ENCODE assay signal across 9 cellular contexts in genomic region chr17:81241203-81241602, GRCh38. TPM values are rescaled to one million over a fixed set of nuclear protein-coding genes. Genes with fewer than 3 reads are reported as not detected.
DNase-seq lines count a peak whose midpoint lies in the region; ATAC-seq, FAIRE-seq and TF ChIP-seq lines count a peak whose summit lies in the region.
"Had no signal": no experiment of that assay in that cellular context is flagged by ENCODE, and none has a peak within 500 bp of the region (broad histone marks: within the 10 kb centered on the region; RNA-seq: fewer than 3 reads in every experiment).

No MANE protein-coding gene starts in this region.

- H3K27ac Mint-ChIP-seq in CD4-positive, alpha-beta T cell, result no peak overlapping the region
- H3K27ac Mint-ChIP-seq in endodermal cell (no peak overlapping the region), T-helper 17 cell (no peak overlapping the region)

- H3K27ac ChIP-seq in A549, result no peak overlapping the region
- no peak overlapping the region for H3K27ac ChIP-seq in CD4-positive, alpha-beta T cell (ENCODE audit: low read depth, low read length)
- no peak overlapping the region for H3K27ac ChIP-seq in OCI-LY3 (ENCODE audit: low read length)
- no peak overlapping the region for H3K27ac ChIP-seq in endodermal cell (ENCODE audit: low read depth, low read length)
- H3K27ac ChIP-seq: stomach had no signal

- CTCF ChIA-PET in A549 (lab: Yijun Ruan, JAX), result interaction anchor here (0.6 to 5.0 kb wide), 8 partner anchors 10 to 218 kb away, joined by 3 to 21 read pairs (median 4); partner anchors contain the start of gene CEP131
- CTCF ChIA-PET in CD4-positive, alpha-beta T cell (lab: Charles Lee), result no interaction called here

- peaks cover 10% of the 10 kb centered on the region for H3K36me3 Mint-ChIP-seq in CD4-positive, alpha-beta T cell (ENCODE audit: low read depth)
- H3K36me3 Mint-ChIP-seq in endodermal cell (ENCODE audit: low read depth), result peaks cover 4% of the 10 kb centered on the region
- H3K36me3 Mint-ChIP-seq in T-helper 17 cell (ENCODE audit: low read depth), result no peaks in the 10 kb centered on the region

- H3K27me3 Mint-ChIP-seq in CD4-positive, alpha-beta T cell, result no peaks in the 10 kb centered on the region
- H3K27me3 Mint-ChIP-seq in endodermal cell (ENCODE audit: insufficient read depth) (no peaks in the 10 kb centered on the region), T-helper 17 cell (no peaks in the 10 kb centered on the region)

- H3K4me2 ChIP-seq in A549, result peak overlapping the region; percentile 77; the same call in 2 of the 3 replicates
- peak overlapping the region; percentile 96 for H3K4me2 ChIP-seq in OCI-LY3 (ENCODE audit: low read length)

- ATAC-seq in A549 (no peak), T-helper 17 cell (no peak), HG02852 (IDR thresholded peaks at IDR 0.05; ENCODE audit: unreplicated experiment) (no peak)
- ATAC-seq in CD4-positive, alpha-beta T cell (ENCODE audit: poor library complexity), result no peak

- POLR2A ChIA-PET in A549 (lab: Yijun Ruan, JAX), result interaction anchor here (1.6 kb wide), 1 partner anchor 18 kb away, joined by 4 read pairs; the partner anchor contains the start of gene CEP131
- POLR2A ChIA-PET in CD4-positive, alpha-beta T cell (lab: Charles Lee), result no interaction called here

- DNase-seq in A549 (ENCODE audit: low read depth in 1 of 2, low spot score in 1 of 2) (no peak), endodermal cell (no peak), T-helper 17 cell (no peak), globus pallidus (ENCODE audit: low spot score) (no peak), NCI-H2227 (lab: John Stamatoyannopoulos, UW; ENCODE audit: unreplicated experiment) (no peak)
- no peak for DNase-seq in CD4-positive, alpha-beta T cell

- TF ChIP-seq EP300 in A549 (IDR thresholded peaks at IDR 0.05), result no peak

- no peak overlapping the region for H2AFZ ChIP-seq in OCI-LY3 (ENCODE audit: low read depth, low read length)

- H3K9ac ChIP-seq in OCI-LY3 (ENCODE audit: low read length) (no peak overlapping the region), endodermal cell (ENCODE audit: extremely low read depth, low read length, poor library complexity, severe bottlenecking) (no peak overlapping the region)

- TF ChIP-seq POLR2A in A549 (IDR thresholded peaks at IDR 0.05; ENCODE audit: low read length), result no peak

- peaks cover 19% of the 10 kb centered on the region for H3K4me1 ChIP-seq in A549
- peaks cover 33% of the 10 kb centered on the region for H3K4me1 ChIP-seq in OCI-LY3 (ENCODE audit: low read length)
- H3K4me1 ChIP-seq in endodermal cell (ENCODE audit: control insufficient read depth, insufficient read depth, low read length), result peaks cover 7% of the 10 kb centered on the region

- FAIRE-seq in A549 (lab: Jason Lieb, UNC), result no peak

- peaks cover 41% of the 10 kb centered on the region for H3K79me2 ChIP-seq in OCI-LY3 (ENCODE audit: low read length)

- TF ChIP-seq RAD21 in A549 (conservative IDR thresholded peaks at IDR 0.05 in 1 of 2, IDR thresholded peaks at IDR 0.05 in 1 of 2), result no peak

- H3K27me3 ChIP-seq in CD4-positive, alpha-beta T cell (ENCODE audit: control insufficient read depth, insufficient read depth, low read length), result no peaks in the 10 kb centered on the region
- H3K27me3 ChIP-seq in OCI-LY3 (ENCODE audit: low read depth, low read length) (no peaks in the 10 kb centered on the region), endodermal cell (ENCODE audit: control insufficient read depth, insufficient read depth, low read length, poor library complexity, severe bottlenecking) (no peaks in the 10 kb centered on the region)
- H3K27me3 ChIP-seq: stomach had no signal

- no peak for TF ChIP-seq CTCF in A549 (IDR thresholded peaks at IDR 0.05)
- TF ChIP-seq CTCF in CD4-positive, alpha-beta T cell (IDR thresholded peaks at IDR 0.05), result no peak
- TF ChIP-seq CTCF in OCI-LY3 (IDR thresholded peaks at IDR 0.05; ENCODE audit: low read depth, low read length), result no peak
- no peak for TF ChIP-seq CTCF in endodermal cell (conservative IDR thresholded peaks at IDR 0.05)

- H3K9me3 ChIP-seq in A549 (no peaks in the 10 kb centered on the region), OCI-LY3 (ENCODE audit: insufficient read depth, low read length) (no peaks in the 10 kb centered on the region), endodermal cell (ENCODE audit: control insufficient read depth, low read length) (no peaks in the 10 kb centered on the region), T-helper 17 cell (ENCODE audit: control insufficient read depth, low read length, poor library complexity, severe bottlenecking) (no peaks in the 10 kb centered on the region)
- H3K9me3 ChIP-seq in CD4-positive, alpha-beta T cell (ENCODE audit: control insufficient read depth, low read length), result no peaks in the 10 kb centered on the region
- H3K9me3 ChIP-seq: stomach had no signal

- no peaks in the 10 kb centered on the region for H3K9me3 Mint-ChIP-seq in CD4-positive, alpha-beta T cell
- H3K9me3 Mint-ChIP-seq in endodermal cell, result no peaks in the 10 kb centered on the region

- H3K36me3 ChIP-seq in OCI-LY3 (replicated peaks; ENCODE audit: low read depth, low read length) (peaks cover 22% of the 10 kb centered on the region), endodermal cell (ENCODE audit: control insufficient read depth, insufficient read depth, low read length) (peaks cover 6% of the 10 kb centered on the region)

- H3K4me1 Mint-ChIP-seq in CD4-positive, alpha-beta T cell (ENCODE audit: low read depth), result peaks cover 35% of the 10 kb centered on the region
- H3K4me1 Mint-ChIP-seq in endodermal cell (peaks cover 7% of the 10 kb centered on the region), T-helper 17 cell (peaks cover 27% of the 10 kb centered on the region)

- H4K20me1 ChIP-seq in OCI-LY3 (ENCODE audit: insufficient read depth, low read length), result 0 out of 2 replicates have a peak, but pooled peaks cover 7% of the 10 kb centered on the region

- H3K4me3 Mint-ChIP-seq in CD4-positive, alpha-beta T cell, result peak overlapping the region; percentile 90
- peak overlapping the region; percentile 82 for H3K4me3 Mint-ChIP-seq in endodermal cell
- H3K4me3 Mint-ChIP-seq in T-helper 17 cell, result no peak overlapping the region

- H3K4me3 ChIP-seq in A549 (no peak overlapping the region), OCI-LY3 (ENCODE audit: low read length) (no peak overlapping the region), endodermal cell (ENCODE audit: low read length) (no peak overlapping the region)

- 91% methylated on average over 10 of the region's 10 CpGs for WGBS in A549 (ENCODE audit: missing lambda C conversion rate)
- 91 to 95% methylated on average over 8 to 10 of the region's 10 CpGs for whole genome bisulfite sequencing in endodermal cell (ENCODE audit: insufficient coverage in 1 of 2, insufficient read length in 1 of 2), 2 experiments

- intact Hi-C loops in CD4-positive, alpha-beta T cell (cut with DNase I, micrococcal nuclease), result loop anchor here (1.0 to 5.0 kb wide), 4 partner anchors 99 to 209 kb away; no protein-coding TSS in a partner anchor

RNA-seq across cellular contexts. Expression of gene NDUFAF8, which starts 2.1 kb away (rescaled TPM):
- 198 and 308 TPM in 2 replicates for polyA plus RNA-seq in A549 (2011; rRNA removed)
- 178 and 226 TPM in 2 replicates for polyA plus RNA-seq in A549 (2012; cell fraction: cytosol; rRNA removed)
- polyA plus RNA-seq in A549 (2012; cell fraction: nucleus; rRNA removed), result 66.7 and 81.5 TPM in 2 replicates
- 173 to 192 TPM (median 179 TPM) in 3 replicates for polyA plus RNA-seq in A549 (2017; fragmentation: RNase III; extraction: RNeasy Plus Mini Kit Qiagen cat#74134 plus additional on column Dnase treatment)
- 24.9 and 39.2 TPM in 2 replicates for polyA minus RNA-seq in A549 (2011; rRNA and poly(A)+ RNA removed)
- total RNA-seq in CD4-positive, alpha-beta T cell, result 10 to 100 TPM; 34.6 to 38.6 TPM
- 10 to 100 TPM; 42.7 to 48.7 TPM for total RNA-seq in endodermal cell
- polyA plus RNA-seq in endodermal cell (2013, experiment 1 of 2), result 60.9 TPM
- polyA plus RNA-seq in endodermal cell (2013, experiment 2 of 2), result 52.0 TPM
- 10 to 100 TPM; 30.6 to 37.0 TPM for total RNA-seq in T-helper 17 cell

RNA-seq across cellular contexts. Expression of gene TEPSIN, which starts 2.3 kb away (rescaled TPM):
- polyA plus RNA-seq in A549 (2011; rRNA removed) (12.5 TPM in 2 replicates), A549 (2017; fragmentation: RNase III; extraction: RNeasy Plus Mini Kit Qiagen cat#74134 plus additional on column Dnase treatment) (26.1 to 31.3 TPM (median 30.4 TPM) in 3 replicates)
- polyA plus RNA-seq in A549 (2012; cell fraction: cytosol; rRNA removed), result 29.0 and 39.6 TPM in 2 replicates
- 220 and 367 TPM in 2 replicates for polyA plus RNA-seq in A549 (2012; cell fraction: nucleus; rRNA removed)
- 10.9 and 11.4 TPM in 2 replicates for polyA minus RNA-seq in A549 (2011; rRNA and poly(A)+ RNA removed)
- total RNA-seq in CD4-positive, alpha-beta T cell, result 10 to 100 TPM; 68.2 to 74.4 TPM
- total RNA-seq in endodermal cell (10 to 100 TPM; 30.0 to 45.0 TPM), T-helper 17 cell (10 to 100 TPM; 84.1 to 90.9 TPM)
- polyA plus RNA-seq in endodermal cell (2013, experiment 1 of 2), result 24.6 TPM
- polyA plus RNA-seq in endodermal cell (2013, experiment 2 of 2), result 21.1 TPM

RNA-seq across cellular contexts. Expression of gene CEP131, which starts 18.4 kb away (rescaled TPM):
- polyA plus RNA-seq in A549 (2011; rRNA removed), result 2.6 and 3.3 TPM in 2 replicates
- polyA plus RNA-seq in A549 (2012; cell fraction: cytosol; rRNA removed), result 15.6 and 18.3 TPM in 2 replicates
- 39.7 and 52.0 TPM in 2 replicates for polyA plus RNA-seq in A549 (2012; cell fraction: nucleus; rRNA removed)
- 10.3 to 11.5 TPM (median 10.5 TPM) in 3 replicates for polyA plus RNA-seq in A549 (2017; fragmentation: RNase III; extraction: RNeasy Plus Mini Kit Qiagen cat#74134 plus additional on column Dnase treatment)
- polyA minus RNA-seq in A549 (2011; rRNA and poly(A)+ RNA removed), result 0.54 and 3.8 TPM in 2 replicates
- 10 to 100 TPM; 11.2 to 12.3 TPM for total RNA-seq in CD4-positive, alpha-beta T cell
- 10 to 100 TPM; 23.2 to 28.0 TPM for total RNA-seq in endodermal cell
- polyA plus RNA-seq in endodermal cell (2013, experiment 1 of 2), result 30.3 TPM
- 24.0 TPM for polyA plus RNA-seq in endodermal cell (2013, experiment 2 of 2)
- 10 to 100 TPM in 1 of 2 donors, 1 to 10 TPM in 1; 8.2 to 10.5 TPM for total RNA-seq in T-helper 17 cell

RNA-seq across cellular contexts. Expression of gene SLC38A10, which starts 53.9 kb away (rescaled TPM):
- polyA plus RNA-seq in A549 (2011; rRNA removed) (35.8 and 49.3 TPM in 2 replicates), A549 (2017; fragmentation: RNase III; extraction: RNeasy Plus Mini Kit Qiagen cat#74134 plus additional on column Dnase treatment) (59.7 to 72.9 TPM (median 67.4 TPM) in 3 replicates)
- polyA plus RNA-seq in A549 (2012; cell fraction: cytosol; rRNA removed), result 58.1 and 82.4 TPM in 2 replicates
- 198 and 284 TPM in 2 replicates for polyA plus RNA-seq in A549 (2012; cell fraction: nucleus; rRNA removed)
- polyA minus RNA-seq in A549 (2011; rRNA and poly(A)+ RNA removed), result 85.1 and 108 TPM in 2 replicates
- total RNA-seq in CD4-positive, alpha-beta T cell, result 10 to 100 TPM; 22.8 to 26.4 TPM
- total RNA-seq in endodermal cell (10 to 100 TPM; 60.2 to 90.3 TPM), T-helper 17 cell (10 to 100 TPM; 59.4 to 98.4 TPM)
- 30.6 TPM for polyA plus RNA-seq in endodermal cell (2013, experiment 1 of 2)
- polyA plus RNA-seq in endodermal cell (2013, experiment 2 of 2), result 33.5 TPM
